18 cellular contexts compared by ENCODE assay signal in the genomic region with DNA sequence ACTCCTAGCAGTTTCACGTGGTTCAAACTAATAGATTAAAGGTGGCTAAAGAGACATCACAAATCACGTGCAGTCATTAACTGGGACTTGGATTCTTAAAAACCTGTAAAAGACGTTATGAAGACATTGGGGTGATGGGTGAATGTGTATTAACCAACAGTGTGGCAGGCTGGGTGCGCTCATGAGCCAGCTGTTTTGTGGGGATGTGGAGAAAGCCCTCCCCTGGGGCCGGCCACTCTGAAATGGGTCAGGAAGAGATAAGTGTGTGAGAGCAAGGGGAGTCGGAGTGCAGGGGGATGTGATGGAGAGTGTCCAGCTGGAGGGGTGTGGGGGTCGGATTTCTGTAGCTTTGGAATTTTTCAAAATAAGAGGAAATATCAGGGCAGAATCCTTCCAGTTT. TPM values are rescaled to one million over a fixed set of nuclear protein-coding genes. Genes with fewer than 3 reads are reported as not detected.
A peak's percentile ranks its signal among the peaks of the same experiment; 100 is the strongest.
DNase-seq lines count a peak whose midpoint lies in the region; ATAC-seq and TF ChIP-seq lines count a peak whose summit lies in the region.
"Had no signal": no experiment of that assay in that cellular context is flagged by ENCODE, and none has a peak within 500 bp of the region (broad histone marks: within the 10 kb centered on the region; RNA-seq: fewer than 3 reads in every experiment).

No MANE protein-coding gene starts in this region.

- H3K9me3 Mint-ChIP-seq in T-helper 2 cell treated with Interferon-gamma antibody and Interleukin-4, amounts not matched to agents 5 μg/mL and 100 μg/mL, for 36 hours = no peaks in the 10 kb centered on the region
- H3K9me3 Mint-ChIP-seq in H9 (no peaks in the 10 kb centered on the region), nephron (no peaks in the 10 kb centered on the region), neural progenitor cell (no peaks in the 10 kb centered on the region)
- no peaks in the 10 kb centered on the region for H3K9me3 Mint-ChIP-seq in activated naive CD8-positive, alpha-beta T cell treated with anti-CD3 and anti-CD28 coated beads, Interleukin-2, amount 50 U/mL, for 24 hours

- H3K4me2 ChIP-seq in H9 (ENCODE audit: insufficient read depth, insufficient read length, low read length) (no peak overlapping the region), neural progenitor cell (no peak overlapping the region)

- H3K27ac ChIP-seq in H9 (ENCODE audit: insufficient read length, low read depth, low read length) (no peak overlapping the region), neural progenitor cell (no peak overlapping the region)
- H3K27ac ChIP-seq: esophagus muscularis mucosa, pancreas had no signal

- H2BK120ac ChIP-seq in H9 (ENCODE audit: low read depth, low read length, poor library complexity, severe bottlenecking) = no peak overlapping the region

- no peak overlapping the region for H3K4me3 ChIP-seq in neural progenitor cell
- H3K4me3 ChIP-seq: esophagus muscularis mucosa, pancreas had no signal

- H3K36me3 ChIP-seq in neural progenitor cell = no peaks in the 10 kb centered on the region
- H3K36me3 ChIP-seq: pancreas had no signal

- no peak overlapping the region for H2BK15ac ChIP-seq in H9 (ENCODE audit: low read depth, low read length)

- WGBS in H9 (ENCODE audit: extremely low coverage, insufficient read length, low lambda C conversion rate) = no CpG with 5 or more reads among the region's 7 CpGs

- H3K9ac ChIP-seq in H9 (ENCODE audit: extremely low read depth, insufficient read length, low read length) (no peak overlapping the region), neural progenitor cell (no peak overlapping the region)

- no peak overlapping the region for H2BK12ac ChIP-seq in H9 (ENCODE audit: insufficient read length, low read depth, low read length)

- no peaks in the 10 kb centered on the region for H3K23me2 ChIP-seq in H9 (ENCODE audit: insufficient read length, low read depth, low read length, poor library complexity, severe bottlenecking)

- H3K14ac ChIP-seq in H9 (ENCODE audit: insufficient read depth, low read length) = no peak overlapping the region

- no peak for ATAC-seq in activated naive CD8-positive, alpha-beta T cell treated with anti-CD3 and anti-CD28 coated beads, Interleukin-2, amount 50 U/mL, for 24 hours
- ATAC-seq in HG02571 (IDR thresholded peaks at IDR 0.05; ENCODE audit: unreplicated experiment) = no peak
- ATAC-seq: pancreas had no signal

- H3K27me3 ChIP-seq in H9 (ENCODE audit: insufficient read depth, low read length) = no peaks in the 10 kb centered on the region
- no peaks in the 10 kb centered on the region for H3K27me3 ChIP-seq in neural progenitor cell
- H3K27me3 ChIP-seq: esophagus muscularis mucosa, pancreas had no signal

- no peak overlapping the region for H3K4ac ChIP-seq in H9 (ENCODE audit: low read depth, low read length)

- H3K4me1 ChIP-seq in H9 (ENCODE audit: insufficient read depth, low read length) (no peaks in the 10 kb centered on the region; the same call in 1 of the 2 replicates), neural progenitor cell (peaks cover 16% of the 10 kb centered on the region)

- H3K79me1 ChIP-seq in H9 (ENCODE audit: insufficient read depth, low read depth, low read length, poor library complexity, severe bottlenecking) = no peaks in the 10 kb centered on the region

- peaks cover 11% of the 10 kb centered on the region for H3F3A ChIP-seq in neural progenitor cell (ENCODE audit: low read depth)

- H3K56ac ChIP-seq in H9 (ENCODE audit: insufficient read length, low read depth, low read length) = no peak overlapping the region

- H3K36me3 Mint-ChIP-seq in T-helper 2 cell treated with Interferon-gamma antibody and Interleukin-4, amounts not matched to agents 5 μg/mL and 100 μg/mL, for 36 hours (ENCODE audit: low read depth) = peaks cover 23% of the 10 kb centered on the region
- H3K36me3 Mint-ChIP-seq in H9 (ENCODE audit: insufficient read depth in 1 of 3, low read depth in 3 of 3) = peaks cover 7 to 23% (median 9%) of the 10 kb centered on the region in 3 experiments
- peaks cover 43% of the 10 kb centered on the region for H3K36me3 Mint-ChIP-seq in activated naive CD8-positive, alpha-beta T cell treated with anti-CD3 and anti-CD28 coated beads, Interleukin-2, amount 50 U/mL, for 24 hours (ENCODE audit: low read depth)
- H3K36me3 Mint-ChIP-seq in nephron (ENCODE audit: low read depth) = peaks cover 13% of the 10 kb centered on the region
- H3K36me3 Mint-ChIP-seq in neural progenitor cell = peaks cover 7% of the 10 kb centered on the region

- H3K23ac ChIP-seq in H9 (ENCODE audit: insufficient read length, low read depth, low read length) = no peak overlapping the region

- H2AK5ac ChIP-seq in H9 (ENCODE audit: insufficient read length, low read length) = no peak overlapping the region

- H4K20me1 ChIP-seq in H9 (ENCODE audit: control insufficient read depth, insufficient read depth, insufficient read length) = peaks cover 2% of the 10 kb centered on the region
- H4K20me1 ChIP-seq in neural progenitor cell (ENCODE audit: low read depth) = peaks cover 100% of the 10 kb centered on the region

- no peak overlapping the region for H3K27ac Mint-ChIP-seq in T-helper 2 cell treated with Interferon-gamma antibody and Interleukin-4, amounts not matched to agents 5 μg/mL and 100 μg/mL, for 36 hours
- H3K27ac Mint-ChIP-seq in H9 (peak overlapping the region in 2 of 3 experiments; percentile 20 to 44; a peak in 2 of 7 replicates), nephron (peak overlapping the region in 2 of 3 experiments; percentile 2 to 14), neural progenitor cell (no peak overlapping the region)
- peak overlapping the region; percentile 8 for H3K27ac Mint-ChIP-seq in activated naive CD8-positive, alpha-beta T cell treated with anti-CD3 and anti-CD28 coated beads, Interleukin-2, amount 50 U/mL, for 24 hours

- H3K79me2 ChIP-seq in H9 (ENCODE audit: insufficient read depth, low read length) (peaks cover 31% of the 10 kb centered on the region; the same call in 1 of the 2 replicates), neural progenitor cell (ENCODE audit: low read depth) (peaks cover 77% of the 10 kb centered on the region)

- H3T11ph ChIP-seq in H9 (ENCODE audit: low read length) = no peak overlapping the region

- H2BK20ac ChIP-seq in H9 (ENCODE audit: low read depth, low read length, poor library complexity, severe bottlenecking) = no peak overlapping the region

- H4K91ac ChIP-seq in H9 (ENCODE audit: insufficient read length, low read depth, low read length) = no peak overlapping the region

- no peak overlapping the region for H4K8ac ChIP-seq in H9 (replicated peaks; ENCODE audit: insufficient read length, low read depth, low read length)

- H3K4me1 Mint-ChIP-seq in T-helper 2 cell treated with Interferon-gamma antibody and Interleukin-4, amounts not matched to agents 5 μg/mL and 100 μg/mL, for 36 hours (ENCODE audit: low read depth) = peaks cover 44% of the 10 kb centered on the region
- H3K4me1 Mint-ChIP-seq in H9 (peaks cover 38 to 45% of the 10 kb centered on the region in 2 experiments), nephron (peaks cover 53% of the 10 kb centered on the region), neural progenitor cell (peaks cover 39% of the 10 kb centered on the region)
- peaks cover 90% of the 10 kb centered on the region for H3K4me1 Mint-ChIP-seq in activated naive CD8-positive, alpha-beta T cell treated with anti-CD3 and anti-CD28 coated beads, Interleukin-2, amount 50 U/mL, for 24 hours

- peak overlapping the region; percentile 35 for H3K4me3 Mint-ChIP-seq in T-helper 2 cell treated with Interferon-gamma antibody and Interleukin-4, amounts not matched to agents 5 μg/mL and 100 μg/mL, for 36 hours
- H3K4me3 Mint-ChIP-seq in H9 (no peak overlapping the region; a peak in 1 of 5 replicates), nephron (no peak overlapping the region), neural progenitor cell (no peak overlapping the region)
- H3K4me3 Mint-ChIP-seq in activated naive CD8-positive, alpha-beta T cell treated with anti-CD3 and anti-CD28 coated beads, Interleukin-2, amount 50 U/mL, for 24 hours = peak overlapping the region; percentile 2

- H3K9me3 ChIP-seq in H9 (ENCODE audit: control insufficient read depth, low read depth, low read length) (no peaks in the 10 kb centered on the region), neural progenitor cell (ENCODE audit: low read depth) (no peaks in the 10 kb centered on the region)
- H3K9me3 ChIP-seq: esophagus muscularis mucosa, pancreas had no signal

- no peak for DNase-seq in T-helper 2 cell treated with Interferon-gamma antibody and Interleukin-4, amounts not matched to agents 5 μg/mL and 100 μg/mL, for 36 hours (ENCODE audit: low spot score)
- no peak for DNase-seq in T-helper 2 cell
- DNase-seq in H9 = no peak
- no peak for DNase-seq in activated naive CD8-positive, alpha-beta T cell treated with anti-CD3 and anti-CD28 coated beads, Interleukin-2, amount 50 U/mL, for 24 hours
- no peak for DNase-seq in NCI-H2171 (lab: John Stamatoyannopoulos, UW)
- DNase-seq in neural progenitor cell (ENCODE audit: low spot score) = no peak
- DNase-seq: activated CD8-positive, alpha-beta memory T cell treated with anti-CD3 and anti-CD28 coated beads, Interleukin-2, amount 50 U/mL, for 4 hours; amniotic stem cell; GDM1; midbrain; NCI-H2227 treated with DMSO at 0.1 percent for 48 hours; small intestine had no signal

- no peaks in the 10 kb centered on the region for H3K27me3 Mint-ChIP-seq in T-helper 2 cell treated with Interferon-gamma antibody and Interleukin-4, amounts not matched to agents 5 μg/mL and 100 μg/mL, for 36 hours (ENCODE audit: low read depth)
- H3K27me3 Mint-ChIP-seq in H9 (ENCODE audit: low read depth) (no peaks in the 10 kb centered on the region), nephron (ENCODE audit: low read depth) (no peaks in the 10 kb centered on the region), neural progenitor cell (ENCODE audit: insufficient read depth, low read depth) (no peaks in the 10 kb centered on the region)
- no peaks in the 10 kb centered on the region for H3K27me3 Mint-ChIP-seq in activated naive CD8-positive, alpha-beta T cell treated with anti-CD3 and anti-CD28 coated beads, Interleukin-2, amount 50 U/mL, for 24 hours

- H4K5ac ChIP-seq in H9 (ENCODE audit: insufficient read length, low read depth, low read length) = no peak overlapping the region

- H3K18ac ChIP-seq in H9 (ENCODE audit: insufficient read length, low read depth, low read length) = no peak overlapping the region

- H2AFZ ChIP-seq in H9 (ENCODE audit: low read length) (no peak overlapping the region), neural progenitor cell (replicated peaks) (no peak overlapping the region)

- H2BK5ac ChIP-seq in H9 (ENCODE audit: insufficient read length, low read length) = no peak overlapping the region

- no peak for TF ChIP-seq CTCF in H9 (conservative IDR thresholded peaks at IDR 0.05)
- no peak for TF ChIP-seq CTCF in nephron (IDR thresholded peaks at IDR 0.05; ENCODE audit: unreplicated experiment in 3 of 3)
- TF ChIP-seq CTCF in neural progenitor cell (IDR thresholded peaks at IDR 0.05) = no peak

RNA-seq across cellular contexts. Expression of a gene that starts 10.4 kb away (rescaled TPM):
- total RNA-seq in H9 (2021) = 83.3 and 85.4 TPM in 2 replicates
- 65.2 and 69.8 TPM in 2 replicates for total RNA-seq in neural progenitor cell (ENCODE audit: low replicate concordance)

RNA-seq across cellular contexts. Expression of a gene that starts 51.1 kb away (rescaled TPM):
- total RNA-seq in H9 (2021) (0.15 TPM in 1 of 2 replicates, not detected in the other), neural progenitor cell (ENCODE audit: low replicate concordance) (not detected in 2 replicates)
- total RNA-seq: A172, kidney epithelial cell had no signal

RNA-seq across cellular contexts. Expression of a gene that starts 53.8 kb away (rescaled TPM):
- 19.3 and 20.3 TPM in 2 replicates for total RNA-seq in H9 (2021)
- 1.9 and 7.6 TPM in 2 replicates for total RNA-seq in neural progenitor cell (ENCODE audit: low replicate concordance)

Comparison
In these comparisons a context has a peak if more than half of its experiments do, and no peak if none do; other contexts are left out.
1. H3K27ac Mint-ChIP-seq: peak in H9 (2 of 3), activated naive CD8-positive, alpha-beta T cell treated with anti-CD3 and anti-CD28 coated beads, Interleukin-2, amount 50 U/mL, for 24 hours (single experiment) and nephron (2 of 3); none in T-helper 2 cell treated with Interferon-gamma antibody and Interleukin-4, amounts not matched to agents 5 μg/mL and 100 μg/mL, for 36 hours (single experiment) and neural progenitor cell (single experiment).
2. H3K4me3 Mint-ChIP-seq: peak in T-helper 2 cell treated with Interferon-gamma antibody and Interleukin-4, amounts not matched to agents 5 μg/mL and 100 μg/mL, for 36 hours (single experiment) and activated naive CD8-positive, alpha-beta T cell treated with anti-CD3 and anti-CD28 coated beads, Interleukin-2, amount 50 U/mL, for 24 hours (single experiment); none in H9 (0 of 2), nephron (0 of 3) and neural progenitor cell (single experiment).